In the genomic region with DNA sequence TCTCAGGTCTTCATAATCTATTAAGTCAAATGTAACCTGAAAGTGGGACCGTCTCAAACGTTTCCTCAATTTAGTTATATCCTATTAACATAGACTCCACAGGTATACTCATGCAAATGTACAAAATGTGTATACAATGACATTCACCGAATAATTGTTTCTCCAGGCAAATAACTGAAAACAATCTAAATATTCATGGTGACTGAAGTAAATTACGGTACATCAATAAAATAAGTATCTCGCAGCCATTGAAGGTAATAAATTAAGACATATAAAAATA, we compare ENCODE assay signal across 1 cellular context.
TF ChIP-seq lines count a peak whose summit lies in the region.

No MANE protein-coding gene starts in this region.

TF ChIP-seq in HCT116, 20 proteins besides CTCF, POLR2A, EP300 and RAD21 (continued from another document):
- TF ChIP-seq, protein P1, sequence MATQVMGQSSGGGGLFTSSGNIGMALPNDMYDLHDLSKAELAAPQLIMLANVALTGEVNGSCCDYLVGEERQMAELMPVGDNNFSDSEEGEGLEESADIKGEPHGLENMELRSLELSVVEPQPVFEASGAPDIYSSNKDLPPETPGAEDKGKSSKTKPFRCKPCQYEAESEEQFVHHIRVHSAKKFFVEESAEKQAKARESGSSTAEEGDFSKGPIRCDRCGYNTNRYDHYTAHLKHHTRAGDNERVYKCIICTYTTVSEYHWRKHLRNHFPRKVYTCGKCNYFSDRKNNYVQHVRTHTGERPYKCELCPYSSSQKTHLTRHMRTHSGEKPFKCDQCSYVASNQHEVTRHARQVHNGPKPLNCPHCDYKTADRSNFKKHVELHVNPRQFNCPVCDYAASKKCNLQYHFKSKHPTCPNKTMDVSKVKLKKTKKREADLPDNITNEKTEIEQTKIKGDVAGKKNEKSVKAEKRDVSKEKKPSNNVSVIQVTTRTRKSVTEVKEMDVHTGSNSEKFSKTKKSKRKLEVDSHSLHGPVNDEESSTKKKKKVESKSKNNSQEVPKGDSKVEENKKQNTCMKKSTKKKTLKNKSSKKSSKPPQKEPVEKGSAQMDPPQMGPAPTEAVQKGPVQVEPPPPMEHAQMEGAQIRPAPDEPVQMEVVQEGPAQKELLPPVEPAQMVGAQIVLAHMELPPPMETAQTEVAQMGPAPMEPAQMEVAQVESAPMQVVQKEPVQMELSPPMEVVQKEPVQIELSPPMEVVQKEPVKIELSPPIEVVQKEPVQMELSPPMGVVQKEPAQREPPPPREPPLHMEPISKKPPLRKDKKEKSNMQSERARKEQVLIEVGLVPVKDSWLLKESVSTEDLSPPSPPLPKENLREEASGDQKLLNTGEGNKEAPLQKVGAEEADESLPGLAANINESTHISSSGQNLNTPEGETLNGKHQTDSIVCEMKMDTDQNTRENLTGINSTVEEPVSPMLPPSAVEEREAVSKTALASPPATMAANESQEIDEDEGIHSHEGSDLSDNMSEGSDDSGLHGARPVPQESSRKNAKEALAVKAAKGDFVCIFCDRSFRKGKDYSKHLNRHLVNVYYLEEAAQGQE (IDR thresholded peaks at IDR 0.05; ENCODE audit: low read depth) = no peak
- no peak for TF ChIP-seq EZH2phosphoT487 (IDR thresholded peaks at IDR 0.05; ENCODE audit: borderline replicate concordance)
- no peak for TF ChIP-seq FOSL1 (IDR thresholded peaks at IDR 0.05; ENCODE audit: low read depth)
- TF ChIP-seq ZFX (IDR thresholded peaks at IDR 0.05) = no peak
- no peak for TF ChIP-seq ELF1 (IDR thresholded peaks at IDR 0.05; ENCODE audit: borderline replicate concordance, low read depth)
- TF ChIP-seq CEBPB (IDR thresholded peaks at IDR 0.05; ENCODE audit: low read depth) = no peak
- TF ChIP-seq YY1 (IDR thresholded peaks at IDR 0.05; ENCODE audit: extremely low read depth, insufficient replicate concordance, low read depth, low read length) = no peak
- TF ChIP-seq CBX3 (IDR thresholded peaks at IDR 0.05; ENCODE audit: low read depth) = no peak
- TF ChIP-seq, protein P2, sequence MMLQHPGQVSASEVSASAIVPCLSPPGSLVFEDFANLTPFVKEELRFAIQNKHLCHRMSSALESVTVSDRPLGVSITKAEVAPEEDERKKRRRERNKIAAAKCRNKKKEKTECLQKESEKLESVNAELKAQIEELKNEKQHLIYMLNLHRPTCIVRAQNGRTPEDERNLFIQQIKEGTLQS (IDR thresholded peaks at IDR 0.05) = no peak
- TF ChIP-seq EGR1 (IDR thresholded peaks at IDR 0.05; ENCODE audit: low read depth) = no peak
- TF ChIP-seq ZNF274 (IDR thresholded peaks at IDR 0.05; ENCODE audit: low read depth, low read length) = no peak
- no peak for TF ChIP-seq TCF7L2 (IDR thresholded peaks at IDR 0.05; ENCODE audit: borderline replicate concordance, extremely low read depth, insufficient read depth, insufficient read length)
- TF ChIP-seq JUND (IDR thresholded peaks at IDR 0.05) = no peak
- TF ChIP-seq POLR2AphosphoS5 (IDR thresholded peaks at IDR 0.05; ENCODE audit: low read depth, low read length) = no peak
TF ChIP-seq in HCT116: peak in this region for 0.
